Comparison of ENCODE assay signal across 20 cellular contexts in genomic region chr20:719816-720215, GRCh38. TPM values are rescaled to one million over a fixed set of nuclear protein-coding genes. Genes with fewer than 3 reads are reported as not detected.
DNase-seq lines count a peak whose midpoint lies in the region; FAIRE-seq and TF ChIP-seq lines count a peak whose summit lies in the region.
"Had no signal": no experiment of that assay in that cellular context is flagged by ENCODE, and none has a peak within 500 bp of the region (broad histone marks: within the 10 kb centered on the region; RNA-seq: fewer than 3 reads in every experiment).

No MANE protein-coding gene starts in this region.

- H3K23ac ChIP-seq in H1 (ENCODE audit: insufficient read length): no peak overlapping the region

- no peak for TF ChIP-seq EP300 in H1 (IDR thresholded peaks at IDR 0.05; ENCODE audit: borderline replicate concordance in 1 of 2, low read depth in 2 of 2, low read length in 2 of 2)

- H2BK15ac ChIP-seq in H1 (ENCODE audit: low read length): no peak overlapping the region

- H2AK5ac ChIP-seq in H1 (ENCODE audit: low read depth, low read length): no peak overlapping the region

- no peak overlapping the region for H3K14ac ChIP-seq in H1 (ENCODE audit: insufficient read length)

- no peaks in the 10 kb centered on the region for H3K23me2 ChIP-seq in H1 (ENCODE audit: low read depth, low read length)

- DNase-seq in ELF-1 (ENCODE audit: low read depth, low spot score): peak; percentile 38
- peak; percentile 87 for DNase-seq in NCI-H2171 (lab: John Stamatoyannopoulos, UW)
- DNase-seq in H1 (ENCODE audit: low read depth in 1 of 2, low spot score in 2 of 2): no peak
- peak; percentile 77 for DNase-seq in osteoblast (ENCODE audit: insufficient read length, low spot score, missing footprints)
- DNase-seq in mesothelial cell of epicardium (ENCODE audit: low spot score in 2 of 2, unreplicated experiment in 2 of 2): no peak
- no peak for DNase-seq in DMS153 treated with DMSO at 0.1 percent for 48 hours (lab: John Stamatoyannopoulos, UW; ENCODE audit: unreplicated experiment)
- no peak for DNase-seq in Calu3
- DNase-seq: H9, Karpas-422, MM.1S, NCI-H1105, NCI-H1930, NCI-H345, NCI-H526 treated with DMSO at 0.1 percent for 48 hours, PC-9, T-cell had no signal

- H2BK12ac ChIP-seq in H1 (ENCODE audit: low read depth, low read length): no peak overlapping the region

- H3K56ac ChIP-seq in H1 (replicated peaks; ENCODE audit: insufficient read length, low read depth, low read length): no peak overlapping the region

- H3K4me3 Mint-ChIP-seq in mesothelial cell of epicardium (no peak overlapping the region), Calu3 (ENCODE audit: low read depth, unreplicated experiment) (no peak overlapping the region)
- H3K4me3 Mint-ChIP-seq: H9, T-cell had no signal

- POLR2A ChIA-PET in H1 (lab: Charles Lee; ENCODE audit: partially characterized antibody): no interaction called here

- H3K36me3 Mint-ChIP-seq in mesothelial cell of epicardium (no peaks in the 10 kb centered on the region), Calu3 (ENCODE audit: insufficient read depth, unreplicated experiment) (no peaks in the 10 kb centered on the region)
- H3K36me3 Mint-ChIP-seq: T-cell had no signal

- H3K4ac ChIP-seq in H1 (replicated peaks; ENCODE audit: insufficient read length, low read depth, low read length): no peak overlapping the region

- H3K4me1 ChIP-seq in H1 (replicated peaks in 1 of 4; ENCODE audit: control insufficient read depth in 3 of 4, insufficient read depth in 4 of 4, low read length in 3 of 4) (no peaks in the 10 kb centered on the region; a peak in 2 of 7 replicates), osteoblast (ENCODE audit: insufficient read depth, low read length) (no peaks in the 10 kb centered on the region)

- H4K5ac ChIP-seq in H1 (ENCODE audit: insufficient read length, low read depth, low read length): no peak overlapping the region

- no peak overlapping the region for H2BK120ac ChIP-seq in H1 (replicated peaks; ENCODE audit: low read depth, low read length)

- no peak for TF ChIP-seq POLR2A in H1 (IDR thresholded peaks at IDR 0.05; ENCODE audit: control extremely low read depth in 1 of 2, low read depth in 2 of 2, low read length in 2 of 2)

- peaks cover 73% of the 10 kb centered on the region for H3K27me3 Mint-ChIP-seq in mesothelial cell of epicardium (ENCODE audit: low read depth)
- peaks cover 52% of the 10 kb centered on the region for H3K27me3 Mint-ChIP-seq in Calu3 (ENCODE audit: unreplicated experiment)

- 72% methylated on average over 11 of the region's 11 CpGs; no CpG with 5 or more reads in 1 of the 2 experiments for WGBS in H1 (ENCODE audit: extremely low coverage in 1 of 2, insufficient coverage in 1 of 2, insufficient read length in 1 of 2, insufficient replicate concordance in 2 of 2, low coverage in 1 of 2, low lambda C conversion rate in 2 of 2, missing lambda C conversion rate in 1 of 2), 2 experiments

- no peak overlapping the region for H2BK20ac ChIP-seq in H1 (ENCODE audit: low read length)

- CTCF ChIA-PET in H1 (lab: Charles Lee; ENCODE audit: partially characterized antibody): interaction anchor here (0.6 to 3.4 kb wide), 5 partner anchors 12 to 95 kb away, joined by 3 to 23 read pairs (median 3); no protein-coding TSS in a partner anchor
- CTCF ChIA-PET in Calu3 (lab: Charles Lee): no interaction called here

- no peak overlapping the region for H3K9ac ChIP-seq in H1 (replicated peaks in 1 of 4; ENCODE audit: extremely low read depth in 1 of 4, low read depth in 3 of 4, low read length in 3 of 4)

- no peak overlapping the region for H4K91ac ChIP-seq in H1 (replicated peaks; ENCODE audit: insufficient read length, low read length)

- no peak for TF ChIP-seq RAD21 in H1 (IDR thresholded peaks at IDR 0.05 in 1 of 2, conservative IDR thresholded peaks at IDR 0.05 in 1 of 2; ENCODE audit: low read depth in 2 of 2, low read length in 2 of 2)

- H2AFZ ChIP-seq in H1 (ENCODE audit: low read length) (no peak overlapping the region), osteoblast (ENCODE audit: low read length) (no peak overlapping the region)
- H2AFZ ChIP-seq: PC-9 had no signal

- no peaks in the 10 kb centered on the region for H3K9me3 ChIP-seq in H1 (ENCODE audit: insufficient read depth in 2 of 2, low read depth in 1 of 2, low read length in 1 of 2)
- no peaks in the 10 kb centered on the region for H3K9me3 ChIP-seq in osteoblast (ENCODE audit: low read depth, low read length)

- H3K18ac ChIP-seq in H1 (ENCODE audit: extremely low read depth, low read length): no peak overlapping the region

- peak overlapping the region; percentile 43; the same call in 1 of the 2 replicates for H4K8ac ChIP-seq in H1 (ENCODE audit: extremely low read depth, insufficient read depth, low read length)

- intact Hi-C loops in Calu3 (cut with micrococcal nuclease; ENCODE audit: unreplicated experiment): no loop called here

- H3K79me1 ChIP-seq in H1 (ENCODE audit: low read depth, low read length): no peaks in the 10 kb centered on the region

- H2BK5ac ChIP-seq in H1 (ENCODE audit: low read depth, low read length): no peak overlapping the region

- H3K4me3 ChIP-seq in H1 (ENCODE audit: extremely low read depth in 1 of 4, insufficient read depth in 2 of 4, low read depth in 3 of 4, low read length in 4 of 4) (no peak overlapping the region), osteoblast (ENCODE audit: insufficient read depth, low read length) (no peak overlapping the region)
- H3K4me3 ChIP-seq: PC-9, SK-N-MC had no signal

- peaks cover 0 to 3% (median 0%) of the 10 kb centered on the region in 4 experiments; a peak in 2 of 7 replicates for H3K27me3 ChIP-seq in H1 (replicated peaks in 1 of 4; ENCODE audit: control insufficient read depth in 3 of 4, extremely low read depth in 1 of 4, insufficient read depth in 3 of 4, low read length in 3 of 4)
- peaks cover 16% of the 10 kb centered on the region for H3K27me3 ChIP-seq in osteoblast (ENCODE audit: insufficient read depth, low read length)

- H3K4me2 ChIP-seq in H1 (ENCODE audit: insufficient read depth in 1 of 2, low read depth in 2 of 2, low read length in 2 of 2) (no peak overlapping the region), osteoblast (ENCODE audit: insufficient read depth, low read length) (no peak overlapping the region)
- H3K4me2 ChIP-seq: PC-9 had no signal

- H3K27ac ChIP-seq in H1 (ENCODE audit: low read depth, low read length): no peak overlapping the region
- no peak overlapping the region for H3K27ac ChIP-seq in osteoblast (ENCODE audit: low read depth, low read length)
- H3K27ac ChIP-seq: PC-9, SK-N-MC had no signal

- H3K9me3 Mint-ChIP-seq in mesothelial cell of epicardium (no peaks in the 10 kb centered on the region), Calu3 (ENCODE audit: low read depth, unreplicated experiment) (no peaks in the 10 kb centered on the region)
- H3K9me3 Mint-ChIP-seq: H9, T-cell had no signal

- H3K36me3 ChIP-seq in H1 (ENCODE audit: control insufficient read depth in 2 of 4, insufficient read depth in 4 of 4, low read length in 3 of 4) (no peaks in the 10 kb centered on the region), osteoblast (ENCODE audit: insufficient read depth, low read length) (no peaks in the 10 kb centered on the region)

- no peaks in the 10 kb centered on the region for H4K20me1 ChIP-seq in H1 (replicated peaks in 1 of 2; ENCODE audit: control insufficient read depth in 1 of 2, insufficient read depth in 2 of 2, low read length in 2 of 2)
- no peaks in the 10 kb centered on the region for H4K20me1 ChIP-seq in osteoblast (ENCODE audit: insufficient read depth, low read length)

- H3K27ac Mint-ChIP-seq in mesothelial cell of epicardium (no peak overlapping the region), Calu3 (ENCODE audit: unreplicated experiment) (no peak overlapping the region)
- H3K27ac Mint-ChIP-seq: H9, T-cell had no signal

- H3K79me2 ChIP-seq in H1 (ENCODE audit: control insufficient read depth in 1 of 2, insufficient read depth in 2 of 2, low read length in 2 of 2) (no peaks in the 10 kb centered on the region), osteoblast (ENCODE audit: insufficient read depth, low read length) (no peaks in the 10 kb centered on the region)

- TF ChIP-seq CTCF in H1 (IDR thresholded peaks at IDR 0.05; ENCODE audit: control extremely low read depth in 1 of 3, insufficient read depth in 1 of 3, low read depth in 1 of 3, low read length in 3 of 3) (no peak), osteoblast (IDR thresholded peaks at IDR 0.05; ENCODE audit: extremely low read depth, low read depth, low read length) (no peak), mesothelial cell of epicardium (IDR thresholded peaks at IDR 0.05; ENCODE audit: unreplicated experiment) (no peak), Calu3 (IDR thresholded peaks at IDR 0.05; ENCODE audit: unreplicated experiment) (no peak)

- BruUV-seq in Calu3 (replicated peaks; lab: Mats Ljungman, UMichigan): no TSS peak

- H3K4me1 Mint-ChIP-seq in mesothelial cell of epicardium (no peaks in the 10 kb centered on the region), Calu3 (ENCODE audit: low read depth, unreplicated experiment) (no peaks in the 10 kb centered on the region)
- H3K4me1 Mint-ChIP-seq: T-cell had no signal

- no peak for FAIRE-seq in H1 (lab: Jason Lieb, UNC)
- FAIRE-seq: G401.6, GM12891 had no signal

RNA-seq across cellular contexts. Expression of gene SCRT2, which starts 44.2 kb away (rescaled TPM):
- 0.27 and 0.34 TPM in 2 replicates for total RNA-seq in H1 (2021; fragmentation: NEBNext Ultra II Directional; extraction: Animal tissue kit (Norgen Biotek cat#: 25700))
- 0.12 and 0.14 TPM in 2 replicates for polyA plus RNA-seq in H1 (2011; rRNA removed)
- 0.05 TPM for polyA plus RNA-seq in H1 (2011; cell fraction: cytosol; rRNA removed)
- 0.57 TPM for polyA plus RNA-seq in H1 (2011; cell fraction: nucleus; rRNA removed)
- polyA plus RNA-seq in H1 (2012, experiment 1 of 2): 0.21 to 0.36 TPM (median 0.32 TPM) in 4 replicates
- polyA plus RNA-seq in H1 (2012, experiment 2 of 2): 0.25 TPM
- 0.59 TPM for polyA plus RNA-seq in H1 (2013, experiment 1 of 2)
- polyA plus RNA-seq in H1 (2013, experiment 2 of 2): 0.55 TPM
- 0.05 and 0.06 TPM in 2 replicates for polyA minus RNA-seq in H1 (2011; rRNA and poly(A)+ RNA removed)
- polyA minus RNA-seq in H1 (2011; cell fraction: cytosol; rRNA and poly(A)+ RNA removed): 0.44 TPM
- polyA minus RNA-seq in H1 (2011; cell fraction: nucleus; rRNA and poly(A)+ RNA removed): 0.30 TPM
- not detected in 2 replicates for total RNA-seq in osteoblast
- total RNA-seq in mesothelial cell of epicardium: not detected in 3 replicates
- not detected in 2 replicates for total RNA-seq in Calu3 (2022)
- total RNA-seq: H9, PC-9, T-cell had no signal
- polyA plus RNA-seq: BJ had no signal

RNA-seq across cellular contexts. Expression of gene SLC52A3, which starts 48.5 kb away (rescaled TPM):
- 3.9 and 4.2 TPM in 2 replicates for total RNA-seq in H1 (2021; fragmentation: NEBNext Ultra II Directional; extraction: Animal tissue kit (Norgen Biotek cat#: 25700))
- 2.3 and 4.2 TPM in 2 replicates for polyA plus RNA-seq in H1 (2011; rRNA removed)
- polyA plus RNA-seq in H1 (2011; cell fraction: cytosol; rRNA removed): 1.8 TPM
- 3.1 TPM for polyA plus RNA-seq in H1 (2011; cell fraction: nucleus; rRNA removed)
- polyA plus RNA-seq in H1 (2012, experiment 1 of 2): 1.6 to 2.4 TPM (median 2.0 TPM) in 4 replicates
- polyA plus RNA-seq in H1 (2012, experiment 2 of 2): 2.2 TPM
- 4.1 TPM for polyA plus RNA-seq in H1 (2013, experiment 1 of 2)
- 4.2 TPM for polyA plus RNA-seq in H1 (2013, experiment 2 of 2)
- polyA minus RNA-seq in H1 (2011; rRNA and poly(A)+ RNA removed): 2.0 and 2.7 TPM in 2 replicates
- polyA minus RNA-seq in H1 (2011; cell fraction: cytosol; rRNA and poly(A)+ RNA removed): 2.1 TPM
- 2.5 TPM for polyA minus RNA-seq in H1 (2011; cell fraction: nucleus; rRNA and poly(A)+ RNA removed)
- total RNA-seq in osteoblast (not detected in 2 replicates), mesothelial cell of epicardium (0.25 to 0.36 TPM (median 0.29 TPM) in 3 replicates), Calu3 (2022) (11.1 TPM in 2 replicates)
- total RNA-seq: T-cell had no signal
- polyA plus RNA-seq: BJ had no signal

Comparison
In these comparisons a context has a peak if more than half of its experiments do, and no peak if none do; other contexts are left out.
1. DNase-seq: peak in ELF-1 (single experiment), NCI-H2171 (single experiment) and osteoblast (single experiment); none in H1 (0 of 2), mesothelial cell of epicardium (0 of 2), DMS153 treated with DMSO at 0.1 percent for 48 hours (single experiment) and Calu3 (single experiment).